15 cellular contexts compared by ENCODE assay signal in the genomic region with DNA sequence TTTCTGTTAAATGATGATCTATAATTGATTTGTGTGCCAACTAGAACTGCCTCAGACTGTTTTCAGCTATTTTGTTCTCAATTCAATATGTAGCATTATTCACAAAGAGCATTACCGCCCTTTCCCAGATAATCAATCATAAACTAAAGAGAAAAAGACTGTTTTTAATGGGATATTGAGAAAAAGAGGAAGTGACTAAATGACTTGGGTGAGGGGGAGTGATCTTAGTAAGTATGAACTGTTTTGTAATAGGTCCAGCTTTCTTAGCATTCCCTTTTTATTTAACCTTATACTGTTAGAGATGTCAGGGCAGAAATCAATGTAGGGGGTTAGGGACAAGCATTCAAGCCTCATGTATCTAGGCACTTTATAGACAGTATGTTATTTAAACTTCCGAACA.
"Had no signal": no experiment of that assay in that cellular context is flagged by ENCODE, and none has a peak within 500 bp of the region (broad histone marks: within the 10 kb centered on the region; RNA-seq: fewer than 3 reads in every experiment).

No MANE protein-coding gene starts in this region.

- H3K4me3 ChIP-seq: esophagus muscularis mucosa, gastrocnemius medialis, heart right ventricle, ovary, upper lobe of left lung had no signal

- DNase-seq: activated CD4-positive, alpha-beta memory T cell treated with anti-CD3 and anti-CD28 coated beads for 36 hours; activated CD4-positive, alpha-beta T cell treated with anti-CD3 and anti-CD28 coated beads for 1 hour; activated gamma-delta T cell treated with Interleukin-2 at 50 U/mL for 16 hours; activated naive CD8-positive, alpha-beta T cell treated with anti-CD3 and anti-CD28 coated beads, Interleukin-2, amount 10 ng/mL, durations not matched to agents 7 days and 5 days; activated T-cell treated with anti-CD3 and anti-CD28 coated beads, Interleukin-2, amount 50 U/mL, for 48 hours; aorta; gastrocnemius medialis; heart right ventricle; left ventricle myocardium superior; mesendoderm; ovary; stimulated activated CD4-positive, alpha-beta T cell treated with anti-CD3 and anti-CD28 coated beads, Interleukin-2, amount 100 ng/mL, for 48 hours; stimulated activated naive CD4-positive, alpha-beta T cell treated with Interleukin-2 at 50 U/mL for 16 hours; upper lobe of left lung had no signal
